In genomic region chr4:7256989-7257810, GRCh38 we compare ENCODE assay signal across 17 cellular contexts.
A peak's percentile ranks its signal among the peaks of the same experiment; 100 is the strongest.
DNase-seq lines count a peak whose midpoint lies in the region; ATAC-seq, FAIRE-seq and TF ChIP-seq lines count a peak whose summit lies in the region.
"Had no signal": no experiment of that assay in that cellular context is flagged by ENCODE, and none has a peak within 500 bp of the region (broad histone marks: within the 10 kb centered on the region; RNA-seq: fewer than 3 reads in every experiment).

No MANE protein-coding gene starts in this region.

- H3K36me3 ChIP-seq in heart left ventricle: no peaks in the 10 kb centered on the region

- no peak for FAIRE-seq in GM19239 (lab: Jason Lieb, UNC)
- FAIRE-seq: HTR-8/SVneo had no signal

- no peaks in the 10 kb centered on the region for H3K9me3 Mint-ChIP-seq in activated naive CD4-positive, alpha-beta T cell treated with anti-CD3 and anti-CD28 coated beads for 36 hours
- no peaks in the 10 kb centered on the region for H3K9me3 Mint-ChIP-seq in endothelial cell (ENCODE audit: unreplicated experiment)
- H3K9me3 Mint-ChIP-seq: activated naive CD8-positive, alpha-beta T cell treated with anti-CD3 and anti-CD28 coated beads for 36 hours had no signal

- H3K36me3 Mint-ChIP-seq in activated naive CD4-positive, alpha-beta T cell treated with anti-CD3 and anti-CD28 coated beads for 36 hours (ENCODE audit: low read depth): no peaks in the 10 kb centered on the region
- H3K36me3 Mint-ChIP-seq in endothelial cell (ENCODE audit: low read depth, unreplicated experiment): no peaks in the 10 kb centered on the region
- H3K36me3 Mint-ChIP-seq: activated naive CD8-positive, alpha-beta T cell treated with anti-CD3 and anti-CD28 coated beads for 36 hours had no signal

- H3K4me3 ChIP-seq in heart left ventricle: peak overlapping the region in 5 of 12 donors; percentile 6 to 33 (median 19)

- TF ChIP-seq CTCF in heart left ventricle (IDR thresholded peaks at IDR 0.05) (no peak), endothelial cell (IDR thresholded peaks at IDR 0.05; ENCODE audit: unreplicated experiment) (no peak)

- no peaks in the 10 kb centered on the region for H3K4me1 Mint-ChIP-seq in activated naive CD4-positive, alpha-beta T cell treated with anti-CD3 and anti-CD28 coated beads for 36 hours (ENCODE audit: low read depth)
- H3K4me1 Mint-ChIP-seq in endothelial cell (ENCODE audit: unreplicated experiment): no peaks in the 10 kb centered on the region
- H3K4me1 Mint-ChIP-seq: activated naive CD8-positive, alpha-beta T cell treated with anti-CD3 and anti-CD28 coated beads for 36 hours had no signal

- peak; percentile 89 for DNase-seq in DMS 273 (lab: John Stamatoyannopoulos, UW; ENCODE audit: unreplicated experiment)
- DNase-seq in RPMI8226: peak; percentile 32
- peak; percentile 74 to 88 (median 85) for DNase-seq in heart left ventricle
- peak; percentile 77 for DNase-seq in sciatic nerve (ENCODE audit: low spot score)
- DNase-seq in activated naive CD4-positive, alpha-beta T cell treated with anti-CD3 and anti-CD28 coated beads for 36 hours: no peak
- no peak for DNase-seq in endothelial cell (ENCODE audit: low spot score)
- DNase-seq in GM19239 (ENCODE audit: insufficient read length, low spot score): no peak
- DNase-seq: activated CD8-positive, alpha-beta T cell treated with anti-CD3 and anti-CD28 coated beads, Interleukin-2, amount 10 ng/mL, durations not matched to agents 7 days and 5 days; activated naive CD8-positive, alpha-beta T cell treated with anti-CD3 and anti-CD28 coated beads for 36 hours; activated T-cell treated with anti-CD3 and anti-CD28 coated beads, Interleukin-2, amount 50 U/mL, for 72 hours; Calu3; effector memory CD8-positive, alpha-beta T cell; NCI-H1694; NCI-H526 treated with DMSO at 0.1 percent for 48 hours had no signal

- no peaks in the 10 kb centered on the region for H3K9me3 ChIP-seq in heart left ventricle

- H3K27me3 ChIP-seq in heart left ventricle: no peaks in the 10 kb centered on the region

- H3K4me3 Mint-ChIP-seq in activated naive CD4-positive, alpha-beta T cell treated with anti-CD3 and anti-CD28 coated beads for 36 hours: no peak overlapping the region
- H3K4me3 Mint-ChIP-seq in endothelial cell (ENCODE audit: unreplicated experiment): no peak overlapping the region
- H3K4me3 Mint-ChIP-seq: activated CD8-positive, alpha-beta T cell treated with anti-CD3 and anti-CD28 coated beads, Interleukin-2, amount 10 ng/mL, durations not matched to agents 7 days and 5 days; activated naive CD8-positive, alpha-beta T cell treated with anti-CD3 and anti-CD28 coated beads for 36 hours; activated T-cell treated with anti-CD3 and anti-CD28 coated beads, Interleukin-2, amount 50 U/mL, for 72 hours; effector memory CD8-positive, alpha-beta T cell had no signal

- no peak overlapping the region for H3K27ac Mint-ChIP-seq in activated naive CD4-positive, alpha-beta T cell treated with anti-CD3 and anti-CD28 coated beads for 36 hours
- no peak overlapping the region for H3K27ac Mint-ChIP-seq in endothelial cell (ENCODE audit: unreplicated experiment)
- H3K27ac Mint-ChIP-seq: activated CD8-positive, alpha-beta T cell treated with anti-CD3 and anti-CD28 coated beads, Interleukin-2, amount 10 ng/mL, durations not matched to agents 7 days and 5 days; activated naive CD8-positive, alpha-beta T cell treated with anti-CD3 and anti-CD28 coated beads for 36 hours; activated T-cell treated with anti-CD3 and anti-CD28 coated beads, Interleukin-2, amount 50 U/mL, for 72 hours; effector memory CD8-positive, alpha-beta T cell had no signal

- H3K4me1 ChIP-seq in heart left ventricle: peaks cover 0 to 56% (median 14%) of the 10 kb centered on the region in 12 donors

- intact Hi-C loops in heart left ventricle (cut with DNase I): loop anchor here in 2 of 10 donors (2.0 to 5.0 kb wide), 2 partner anchors 50 to 64 kb away; partner anchors contain the start of gene SORCS2 (in 1 of the 2)
- intact Hi-C loops in sciatic nerve (cut with DNase I): no loop called here
- intact Hi-C loops in activated naive CD4-positive, alpha-beta T cell treated with anti-CD3 and anti-CD28 coated beads for 36 hours (cut with micrococcal nuclease): no loop called here

- CTCF ChIA-PET in activated naive CD4-positive, alpha-beta T cell treated with anti-CD3 and anti-CD28 coated beads for 36 hours (lab: Charles Lee): no interaction called here

- WGBS in heart left ventricle, 4 donors: 27 to 46% (median 31%) methylated on average over 16 to 17 of the region's 17 CpGs

- peaks cover 3% of the 10 kb centered on the region for H3K27me3 Mint-ChIP-seq in activated naive CD4-positive, alpha-beta T cell treated with anti-CD3 and anti-CD28 coated beads for 36 hours (ENCODE audit: low read depth)
- peaks cover 12% of the 10 kb centered on the region for H3K27me3 Mint-ChIP-seq in endothelial cell (ENCODE audit: unreplicated experiment)

- no peak for TF ChIP-seq POLR2A in heart left ventricle (IDR thresholded peaks at IDR 0.05)

- ATAC-seq in heart left ventricle (peak; percentile 83 to 91 (median 90)), sciatic nerve (peak; percentile 80), GM18867 (IDR thresholded peaks at IDR 0.05; ENCODE audit: unreplicated experiment) (no peak)
- ATAC-seq: activated CD8-positive, alpha-beta T cell treated with anti-CD3 and anti-CD28 coated beads, Interleukin-2, amount 10 ng/mL, durations not matched to agents 7 days and 5 days; activated T-cell treated with anti-CD3 and anti-CD28 coated beads, Interleukin-2, amount 50 U/mL, for 72 hours; effector memory CD8-positive, alpha-beta T cell had no signal

- H3K27ac ChIP-seq in heart left ventricle: peak overlapping the region; percentile 27 to 96 (median 76)
- H3K27ac ChIP-seq: VCaP had no signal

Comparison
In these comparisons a context has a peak if more than half of its experiments do, and no peak if none do; other contexts are left out.
1. DNase-seq: peak in DMS 273 (single experiment), RPMI8226 (single experiment), heart left ventricle (5 of 5) and sciatic nerve (single experiment); none in activated naive CD4-positive, alpha-beta T cell treated with anti-CD3 and anti-CD28 coated beads for 36 hours (single experiment), endothelial cell (single experiment) and GM19239 (single experiment).